Comparison of ENCODE assay signal across 8 cellular contexts in genomic region chr1:166910396-166910994, GRCh38. TPM values are rescaled to one million over a fixed set of nuclear protein-coding genes. Genes with fewer than 3 reads are reported as not detected.
A peak's percentile ranks its signal among the peaks of the same experiment; 100 is the strongest.
DNase-seq lines count a peak whose midpoint lies in the region; ATAC-seq, FAIRE-seq and TF ChIP-seq lines count a peak whose summit lies in the region.

No MANE protein-coding gene starts in this region.

- intact Hi-C loops in breast epithelium (cut with DNase I; ENCODE audit: low total_unique reads) = loop anchor here (5.0 kb wide), 1 partner anchor 697 kb away; no protein-coding TSS in a partner anchor

- dilution Hi-C loops in keratinocyte (cut with MboI; ENCODE audit: extremely low pct_ligation_motif_present, low sequenced_read_pairs) = no loop called here

- no peak overlapping the region for H2AFZ ChIP-seq in keratinocyte (ENCODE audit: control insufficient read depth, low read length)

- H3K4me3 ChIP-seq in AG10803 (ENCODE audit: low read length) (no peak overlapping the region), breast epithelium (no peak overlapping the region), keratinocyte (ENCODE audit: control insufficient read depth in 2 of 3, extremely low read depth in 1 of 3, insufficient read depth in 2 of 3, low read depth in 1 of 3, low read length in 3 of 3) (no peak overlapping the region)

- no peaks in the 10 kb centered on the region for H3K4me1 ChIP-seq in breast epithelium
- peaks cover 3% of the 10 kb centered on the region for H3K4me1 ChIP-seq in keratinocyte (ENCODE audit: control insufficient read depth, extremely low read depth, insufficient read depth, low read length)

- no peaks in the 10 kb centered on the region for H3K79me2 ChIP-seq in keratinocyte (ENCODE audit: control insufficient read depth, insufficient read depth, low read length)

- no peak for TF ChIP-seq POLR2A in breast epithelium (IDR thresholded peaks at IDR 0.05)

- H3K27me3 ChIP-seq in breast epithelium (no peaks in the 10 kb centered on the region), keratinocyte (ENCODE audit: control insufficient read depth, extremely low read depth, insufficient read depth, low read length) (no peaks in the 10 kb centered on the region)

- ATAC-seq in GM18873 (IDR thresholded peaks at IDR 0.05; ENCODE audit: low FRiP score, unreplicated experiment) = peak; percentile 87
- peak; percentile 97 for ATAC-seq in HG03139 (IDR thresholded peaks at IDR 0.05; ENCODE audit: unreplicated experiment)

- H3K9ac ChIP-seq in keratinocyte (ENCODE audit: control insufficient read depth, extremely low read depth, insufficient read depth, low read length) = no peak overlapping the region

- H3K9me3 ChIP-seq in breast epithelium = no peaks in the 10 kb centered on the region
- H3K9me3 ChIP-seq in keratinocyte (ENCODE audit: control insufficient read depth, low read depth, low read length) = no peaks in the 10 kb centered on the region

- no peaks in the 10 kb centered on the region for H4K20me1 ChIP-seq in keratinocyte (ENCODE audit: control insufficient read depth, extremely low read depth, insufficient read depth, low read length)

- TF ChIP-seq CTCF in AG10803 (conservative IDR thresholded peaks at IDR 0.05; ENCODE audit: low read length) = peak; percentile 66
- peak; percentile 89 for TF ChIP-seq CTCF in VCaP (conservative IDR thresholded peaks at IDR 0.05)
- TF ChIP-seq CTCF in breast epithelium (IDR thresholded peaks at IDR 0.05) = peak; percentile 17 to 70 (median 48)
- TF ChIP-seq CTCF in keratinocyte (optimal IDR thresholded peaks at IDR 0.05 in 1 of 3, IDR thresholded peaks at IDR 0.05 in 1 of 3, conservative IDR thresholded peaks at IDR 0.05 in 1 of 3; ENCODE audit: extremely low read depth in 1 of 3, insufficient read depth in 2 of 3, low read length in 3 of 3) = peak; percentile 49 to 91 (median 77)

- H3K9me1 ChIP-seq in keratinocyte (ENCODE audit: control insufficient read depth, extremely low read depth, insufficient read depth, low read length) = no peaks in the 10 kb centered on the region

- H3K36me3 ChIP-seq in breast epithelium (no peaks in the 10 kb centered on the region), keratinocyte (ENCODE audit: control insufficient read depth in 2 of 2, extremely low read depth in 1 of 2, insufficient read depth in 2 of 2, low read length in 2 of 2) (no peaks in the 10 kb centered on the region)

- no peak overlapping the region for H3K4me2 ChIP-seq in keratinocyte (ENCODE audit: control insufficient read depth, extremely low read depth, insufficient read depth, low read depth, low read length)

- peak; percentile 96 for FAIRE-seq in keratinocyte (lab: Jason Lieb, UNC)

- DNase-seq in AG10803 (ENCODE audit: low read depth) (peak; percentile 76), NCI-H2171 treated with DMSO at 0.1 percent for 48 hours (lab: John Stamatoyannopoulos, UW) (peak; percentile 89), breast epithelium (ENCODE audit: low spot score in 2 of 2) (peak in 1 of 2 donors; percentile 70), keratinocyte (ENCODE audit: low read depth, low spot score) (peak; percentile 88)
- DNase-seq in stimulated activated CD4-positive, alpha-beta T cell treated with anti-CD3 and anti-CD28 coated beads, Interleukin-4, amount 100 ng/mL, for 1 hour = peak; percentile 66

- H3K27ac ChIP-seq in VCaP (no peak overlapping the region), breast epithelium (no peak overlapping the region), keratinocyte (ENCODE audit: control insufficient read depth, insufficient read depth, low read length) (peak overlapping the region; percentile 18)

RNA-seq across cellular contexts. Expression of gene TADA1, which starts 34.4 kb away (rescaled TPM):
- 10 to 100 TPM in 2 of 3 donors, 1 to 10 TPM in 1; 6.9 to 18.7 (median 14.1) TPM for total RNA-seq in breast epithelium
- 10.5 to 15.0 TPM (median 11.9 TPM) in 3 replicates for polyA plus RNA-seq in keratinocyte
- polyA plus RNA-seq in keratinocyte (2011; ENCODE audit: low read depth) = 2.0 TPM
- polyA plus RNA-seq in keratinocyte (2011; cell fraction: cytosol; rRNA removed) = 8.3 and 15.8 TPM in 2 replicates
- 17.7 and 20.6 TPM in 2 replicates for polyA plus RNA-seq in keratinocyte (2011; cell fraction: nucleus; rRNA removed)
- polyA plus RNA-seq in keratinocyte (2012; ENCODE audit: low replicate concordance) = 6.5 and 7.6 TPM in 2 replicates
- polyA minus RNA-seq in keratinocyte = 4.7 to 13.7 TPM (median 8.3 TPM) in 3 replicates
- 3.5 TPM for polyA minus RNA-seq in keratinocyte (2011; cell fraction: cytosol; rRNA and poly(A)+ RNA removed)
- polyA minus RNA-seq in keratinocyte (2011; cell fraction: nucleus; rRNA and poly(A)+ RNA removed) = 3.6 and 6.4 TPM in 2 replicates
